ENCODE assay signal across 23 cellular contexts in genomic region chr12:3832738-3833137, GRCh38.
"Had no signal": no experiment of that assay in that cellular context is flagged by ENCODE, and none has a peak within 500 bp of the region (broad histone marks: within the 10 kb centered on the region; RNA-seq: fewer than 3 reads in every experiment).

No MANE protein-coding gene starts in this region.

- H3K27ac Mint-ChIP-seq: activated CD4-positive, alpha-beta T cell treated with anti-CD3 and anti-CD28 coated beads, Interleukin-2, amount 10 ng/mL, durations not matched to agents 24 days and 14 days; activated naive CD8-positive, alpha-beta T cell treated with anti-CD3 and anti-CD28 coated beads for 36 hours; activated T-cell treated with anti-CD3 and anti-CD28 coated beads, Interleukin-2, amount 50 U/mL, for 72 hours; dendritic cell treated with granulocyte-macrophage colony-stimulating factor and Interleukin-4, amounts not matched to agents 40 ng/mL and 50 ng/mL, for 4 days; effector memory CD8-positive, alpha-beta T cell; memory B cell; natural killer cell; WTC11 had no signal

- H3K36me3 Mint-ChIP-seq: natural killer cell, WTC11 had no signal

- ATAC-seq: activated T-cell treated with anti-CD3 and anti-CD28 coated beads, Interleukin-2, amount 50 U/mL, for 72 hours; effector memory CD8-positive, alpha-beta T cell; foreskin keratinocyte; left lung; natural killer cell; stimulated activated naive CD8-positive, alpha-beta T cell treated with anti-CD3 and anti-CD28 coated beads, Interleukin-15, Interleukin-2, amounts not matched to agents 100 U/mL and 50 U/mL, for 24 hours; T-helper 17 cell; WTC11 had no signal

- H3K36me3 ChIP-seq: brain microvascular endothelial cell, right atrium auricular region had no signal

- DNase-seq: activated CD4-positive, alpha-beta T cell treated with anti-CD3 and anti-CD28 coated beads, Interleukin-2, amount 10 ng/mL, durations not matched to agents 24 days and 14 days; activated CD8-positive, alpha-beta memory T cell treated with anti-CD3 and anti-CD28 coated beads, Interleukin-2, amount 50 U/mL, for 48 hours; activated gamma-delta T cell treated with Interleukin-2 at 50 U/mL for 16 hours; activated naive CD8-positive, alpha-beta T cell treated with anti-CD3 and anti-CD28 coated beads for 36 hours; activated T-cell treated with anti-CD3 and anti-CD28 coated beads, Interleukin-2, amount 50 U/mL, for 72 hours; anterior cingulate cortex; brain microvascular endothelial cell; effector memory CD8-positive, alpha-beta T cell; foreskin keratinocyte; head of caudate nucleus; kidney; left lung; natural killer cell; small intestine; stimulated activated CD4-positive, alpha-beta T cell treated with anti-CD3 and anti-CD28 coated beads, Interleukin-4, amount 100 ng/mL, for 4 hours; stimulated activated naive CD8-positive, alpha-beta T cell treated with anti-CD3 and anti-CD28 coated beads, Interleukin-15, Interleukin-2, amounts not matched to agents 100 U/mL and 50 U/mL, for 24 hours; T-helper 17 cell; upper lobe of left lung had no signal

- H3K4me3 ChIP-seq: left lung, right atrium auricular region, upper lobe of left lung had no signal

- H3K9me3 Mint-ChIP-seq: activated CD4-positive, alpha-beta T cell treated with anti-CD3 and anti-CD28 coated beads, Interleukin-2, amount 10 ng/mL, durations not matched to agents 24 days and 14 days; activated T-cell treated with anti-CD3 and anti-CD28 coated beads, Interleukin-2, amount 50 U/mL, for 72 hours; effector memory CD8-positive, alpha-beta T cell; memory B cell; WTC11 had no signal

- H3K27me3 ChIP-seq: brain microvascular endothelial cell, foreskin keratinocyte, left lung, right atrium auricular region, upper lobe of left lung had no signal

- H3K4me1 ChIP-seq: foreskin keratinocyte, left lung had no signal

- FAIRE-seq: kidney, small intestine had no signal

- H3K27ac ChIP-seq: brain microvascular endothelial cell, foreskin keratinocyte, left lung, right atrium auricular region, upper lobe of left lung had no signal

- H3K27me3 Mint-ChIP-seq: activated CD4-positive, alpha-beta T cell treated with anti-CD3 and anti-CD28 coated beads, Interleukin-2, amount 10 ng/mL, durations not matched to agents 24 days and 14 days; activated naive CD8-positive, alpha-beta T cell treated with anti-CD3 and anti-CD28 coated beads for 36 hours; dendritic cell treated with granulocyte-macrophage colony-stimulating factor and Interleukin-4, amounts not matched to agents 40 ng/mL and 50 ng/mL, for 4 days; effector memory CD8-positive, alpha-beta T cell; memory B cell; progenitor cell of endocrine pancreas; T-helper 17 cell had no signal

- H3K4me3 Mint-ChIP-seq: activated CD4-positive, alpha-beta T cell treated with anti-CD3 and anti-CD28 coated beads, Interleukin-2, amount 10 ng/mL, durations not matched to agents 24 days and 14 days; activated naive CD8-positive, alpha-beta T cell treated with anti-CD3 and anti-CD28 coated beads for 36 hours; activated T-cell treated with anti-CD3 and anti-CD28 coated beads, Interleukin-2, amount 50 U/mL, for 72 hours; dendritic cell treated with granulocyte-macrophage colony-stimulating factor and Interleukin-4, amounts not matched to agents 40 ng/mL and 50 ng/mL, for 4 days; effector memory CD8-positive, alpha-beta T cell; memory B cell; natural killer cell; T-helper 17 cell; WTC11 had no signal

- H3K9me3 ChIP-seq: left lung, right atrium auricular region, upper lobe of left lung had no signal
